Comparison of ENCODE assay signal across 22 cellular contexts in genomic region chr4:7933631-7934510, GRCh38. TPM values are rescaled to one million over a fixed set of nuclear protein-coding genes. Genes with fewer than 3 reads are reported as not detected.
DNase-seq lines count a peak whose midpoint lies in the region; ATAC-seq and TF ChIP-seq lines count a peak whose summit lies in the region.
"Had no signal": no experiment of that assay in that cellular context is flagged by ENCODE, and none has a peak within 500 bp of the region (broad histone marks: within the 10 kb centered on the region; RNA-seq: fewer than 3 reads in every experiment).

No MANE protein-coding gene starts in this region.

- H3K27me3 Mint-ChIP-seq in stimulated activated memory B cell treated with anti-CD40 and anti-IgM and Interleukin-4, amounts not matched to agents 10 μg/mL and 1 μg/mL and 100 μg/mL, for 72 hours, result peaks cover 78% of the 10 kb centered on the region

- H2BK15ac ChIP-seq in mesenchymal stem cell (ENCODE audit: low read depth, poor library complexity, severe bottlenecking), result no peak overlapping the region

- H2AFZ ChIP-seq in mesenchymal stem cell (ENCODE audit: low read depth, low read length), result no peak overlapping the region

- no peak overlapping the region for H3K14ac ChIP-seq in mesenchymal stem cell (ENCODE audit: low read length in 2 of 2)

- no peak for ATAC-seq in stimulated activated memory B cell treated with anti-CD40 and anti-IgM and Interleukin-4, amounts not matched to agents 10 μg/mL and 1 μg/mL and 100 μg/mL, for 72 hours
- ATAC-seq: heart right ventricle; naive thymus-derived CD8-positive, alpha-beta T cell; upper lobe of right lung had no signal

- peak overlapping the region; percentile 8 for H2AK5ac ChIP-seq in mesenchymal stem cell (ENCODE audit: low read length, severe bottlenecking)

- H3K4me3 ChIP-seq in cardiac muscle cell, result no peak overlapping the region
- no peak overlapping the region for H3K4me3 ChIP-seq in choroid plexus epithelial cell (ENCODE audit: low read depth, low read length)
- H3K4me3 ChIP-seq in mesenchymal stem cell (ENCODE audit: insufficient read depth in 1 of 2, low read depth in 1 of 2, low read length in 2 of 2), result no peak overlapping the region
- H3K4me3 ChIP-seq: HAP-1, heart right ventricle, skin epidermis, stomach, upper lobe of right lung had no signal

- H3K27ac Mint-ChIP-seq in stimulated activated memory B cell treated with anti-CD40 and anti-IgM and Interleukin-4, amounts not matched to agents 10 μg/mL and 1 μg/mL and 100 μg/mL, for 72 hours, result no peak overlapping the region
- H3K27ac Mint-ChIP-seq: activated B cell treated with CpG ODN at 0.5 μM for 24 hours; activated CD4-positive, alpha-beta memory T cell treated with anti-CD3 and anti-CD28 coated beads, Interleukin-2, amount 10 ng/mL, durations not matched to agents 7 days and 5 days; activated naive CD8-positive, alpha-beta T cell treated with anti-CD3 and anti-CD28 coated beads for 36 hours; activated T-cell treated with anti-CD3 and anti-CD28 coated beads, Interleukin-2, amount 50 U/mL, for 24 hours; immature natural killer cell; T-helper 2 cell treated with Interferon-gamma antibody and Interleukin-4, amounts not matched to agents 5 μg/mL and 100 μg/mL, for 36 hours had no signal

- H3K79me1 ChIP-seq in mesenchymal stem cell (replicated peaks; ENCODE audit: low read length, poor library complexity, severe bottlenecking), result peaks cover 6% of the 10 kb centered on the region

- DNase-seq in cardiac muscle cell (ENCODE audit: low read depth in 1 of 2, low spot score in 1 of 2), result peak in 1 of 2 donors; percentile 56
- no peak for DNase-seq in cardiac septum (ENCODE audit: low spot score)
- peak; percentile 29 for DNase-seq in choroid plexus epithelial cell (ENCODE audit: low read depth)
- DNase-seq in mesenchymal stem cell, result peak; percentile 53
- DNase-seq in Kasumi-1 (lab: John Stamatoyannopoulos, UW), result no peak
- no peak for DNase-seq in NCI-H187 (lab: John Stamatoyannopoulos, UW)
- no peak for DNase-seq in activated T-cell treated with anti-CD3 and anti-CD28 coated beads, Interleukin-2, amount 50 U/mL, for 1 hour
- DNase-seq: activated B cell treated with CpG ODN at 0.5 μM for 24 hours; activated CD4-positive, alpha-beta memory T cell treated with anti-CD3 and anti-CD28 coated beads, Interleukin-2, amount 10 ng/mL, durations not matched to agents 7 days and 5 days; activated naive CD8-positive, alpha-beta T cell treated with anti-CD3 and anti-CD28 coated beads for 36 hours; activated T-cell treated with anti-CD3 and anti-CD28 coated beads, Interleukin-2, amount 50 U/mL, for 24 hours; heart right ventricle; immature natural killer cell; naive thymus-derived CD8-positive, alpha-beta T cell; NCI-H82; stomach; upper lobe of right lung had no signal

- H3K4me2 ChIP-seq in mesenchymal stem cell (ENCODE audit: low read length, poor library complexity, severe bottlenecking), result no peak overlapping the region

- H3K4me1 ChIP-seq in cardiac muscle cell (ENCODE audit: low read depth) (peaks cover 18% of the 10 kb centered on the region), mesenchymal stem cell (ENCODE audit: control insufficient read depth, insufficient read depth, low read depth, low read length) (peaks cover 15% of the 10 kb centered on the region)

- no peaks in the 10 kb centered on the region for H3K27me3 ChIP-seq in cardiac muscle cell
- no peaks in the 10 kb centered on the region for H3K27me3 ChIP-seq in mesenchymal stem cell (ENCODE audit: control insufficient read depth in 1 of 2, insufficient read depth in 1 of 2, low read length in 2 of 2)
- H3K27me3 ChIP-seq: upper lobe of right lung had no signal

- no peak overlapping the region for H3K9ac ChIP-seq in mesenchymal stem cell (ENCODE audit: low read length)

- no peak overlapping the region for H4K91ac ChIP-seq in mesenchymal stem cell (ENCODE audit: low read length)

- H3K4ac ChIP-seq in mesenchymal stem cell (ENCODE audit: low read depth in 1 of 2, low read length in 2 of 2), result no peak overlapping the region

- no peak overlapping the region for H4K8ac ChIP-seq in mesenchymal stem cell (ENCODE audit: low read length)

- intact Hi-C loops in cardiac septum (cut with DNase I), result no loop called here

- WGBS in mesenchymal stem cell, result 80% methylated on average over 8 of the region's 14 CpGs

- H3K23ac ChIP-seq in mesenchymal stem cell (ENCODE audit: low read length in 2 of 2), result no peak overlapping the region

- TF ChIP-seq CTCF in cardiac muscle cell (IDR thresholded peaks at IDR 0.05; ENCODE audit: low read depth, low read length), result no peak
- no peak for TF ChIP-seq CTCF in choroid plexus epithelial cell (conservative IDR thresholded peaks at IDR 0.05; ENCODE audit: low read depth, low read length)

- H3K9me3 Mint-ChIP-seq in stimulated activated memory B cell treated with anti-CD40 and anti-IgM and Interleukin-4, amounts not matched to agents 10 μg/mL and 1 μg/mL and 100 μg/mL, for 72 hours, result no peaks in the 10 kb centered on the region
- H3K9me3 Mint-ChIP-seq: activated B cell treated with CpG ODN at 0.5 μM for 24 hours; activated CD4-positive, alpha-beta memory T cell treated with anti-CD3 and anti-CD28 coated beads, Interleukin-2, amount 10 ng/mL, durations not matched to agents 7 days and 5 days; activated naive CD8-positive, alpha-beta T cell treated with anti-CD3 and anti-CD28 coated beads for 36 hours; activated T-cell treated with anti-CD3 and anti-CD28 coated beads, Interleukin-2, amount 50 U/mL, for 24 hours; immature natural killer cell; naive thymus-derived CD8-positive, alpha-beta T cell; T-helper 2 cell treated with Interferon-gamma antibody and Interleukin-4, amounts not matched to agents 5 μg/mL and 100 μg/mL, for 36 hours had no signal

- no peaks in the 10 kb centered on the region for H3K36me3 Mint-ChIP-seq in stimulated activated memory B cell treated with anti-CD40 and anti-IgM and Interleukin-4, amounts not matched to agents 10 μg/mL and 1 μg/mL and 100 μg/mL, for 72 hours
- H3K36me3 Mint-ChIP-seq: CD14-positive monocyte, immature natural killer cell had no signal

- H3K4me3 Mint-ChIP-seq in stimulated activated memory B cell treated with anti-CD40 and anti-IgM and Interleukin-4, amounts not matched to agents 10 μg/mL and 1 μg/mL and 100 μg/mL, for 72 hours, result no peak overlapping the region
- H3K4me3 Mint-ChIP-seq: activated B cell treated with CpG ODN at 0.5 μM for 24 hours; activated CD4-positive, alpha-beta memory T cell treated with anti-CD3 and anti-CD28 coated beads, Interleukin-2, amount 10 ng/mL, durations not matched to agents 7 days and 5 days; activated naive CD8-positive, alpha-beta T cell treated with anti-CD3 and anti-CD28 coated beads for 36 hours; activated T-cell treated with anti-CD3 and anti-CD28 coated beads, Interleukin-2, amount 50 U/mL, for 24 hours; CD14-positive monocyte; immature natural killer cell; T-helper 2 cell treated with Interferon-gamma antibody and Interleukin-4, amounts not matched to agents 5 μg/mL and 100 μg/mL, for 36 hours had no signal

- H3K27ac ChIP-seq in cardiac muscle cell (peak overlapping the region; percentile 27), mesenchymal stem cell (ENCODE audit: low read length, poor library complexity, severe bottlenecking) (no peak overlapping the region)
- H3K27ac ChIP-seq: heart right ventricle, skin epidermis, stomach, upper lobe of right lung had no signal

- H3K9me3 ChIP-seq in cardiac muscle cell (ENCODE audit: low read depth), result no peaks in the 10 kb centered on the region
- no peaks in the 10 kb centered on the region for H3K9me3 ChIP-seq in mesenchymal stem cell (ENCODE audit: control insufficient read depth, low read length)
- H3K9me3 ChIP-seq: HAP-1, stomach, upper lobe of right lung had no signal

- H2BK5ac ChIP-seq in mesenchymal stem cell (ENCODE audit: low read depth, low read length, poor library complexity, severe bottlenecking), result no peak overlapping the region

- no peak overlapping the region for H2BK12ac ChIP-seq in mesenchymal stem cell (ENCODE audit: low read length in 2 of 2)

- H3K4me1 Mint-ChIP-seq in stimulated activated memory B cell treated with anti-CD40 and anti-IgM and Interleukin-4, amounts not matched to agents 10 μg/mL and 1 μg/mL and 100 μg/mL, for 72 hours, result peaks cover 4% of the 10 kb centered on the region

- no peak overlapping the region for H3K18ac ChIP-seq in mesenchymal stem cell (ENCODE audit: low read depth in 1 of 2, low read length in 2 of 2)

- H3K36me3 ChIP-seq in cardiac muscle cell (no peaks in the 10 kb centered on the region), mesenchymal stem cell (ENCODE audit: control insufficient read depth in 1 of 2, insufficient read depth in 2 of 2, low read depth in 1 of 2, low read length in 2 of 2) (peaks cover 8% of the 10 kb centered on the region in 2 experiments)
- H3K36me3 ChIP-seq: HAP-1, upper lobe of right lung had no signal

- H2BK120ac ChIP-seq in mesenchymal stem cell (ENCODE audit: low read depth, low read length), result no peak overlapping the region

RNA-seq across cellular contexts. Expression of gene AFAP1, which starts 5.8 kb away (rescaled TPM):
- total RNA-seq in cardiac muscle cell (16.3 and 31.9 TPM in 2 replicates), cardiac septum (8.7 TPM)
- 10.5 and 19.9 TPM in 2 replicates for polyA plus RNA-seq in cardiac muscle cell
- polyA plus RNA-seq in mesenchymal stem cell (2013, experiment 1 of 2), result 19.0 TPM
- 19.1 TPM for polyA plus RNA-seq in mesenchymal stem cell (2013, experiment 2 of 2)
- polyA plus RNA-seq: CD14-positive monocyte had no signal

Comparison
In these comparisons a context has a peak if more than half of its experiments do, and no peak if none do; other contexts are left out.
1. DNase-seq: peak in choroid plexus epithelial cell (single experiment) and mesenchymal stem cell (single experiment); none in cardiac septum (single experiment), Kasumi-1 (0 of 2), NCI-H187 (0 of 2) and activated T-cell treated with anti-CD3 and anti-CD28 coated beads, Interleukin-2, amount 50 U/mL, for 1 hour (single experiment).